Comparison of ENCODE assay signal across 8 cellular contexts in genomic region chr10:61899045-61899444, GRCh38. TPM values are rescaled to one million over a fixed set of nuclear protein-coding genes. Genes with fewer than 3 reads are reported as not detected.
DNase-seq lines count a peak whose midpoint lies in the region; ATAC-seq and TF ChIP-seq lines count a peak whose summit lies in the region.

No MANE protein-coding gene starts in this region.

- H3K4me1 ChIP-seq in Karpas-422 (ENCODE audit: low read length) (peaks cover 60% of the 10 kb centered on the region), uterus (peaks cover 0 to 4% of the 10 kb centered on the region in 2 donors)
- peaks cover 21 to 28% of the 10 kb centered on the region in 2 donors for H3K4me1 ChIP-seq in naive thymus-derived CD4-positive, alpha-beta T cell (ENCODE audit: control insufficient read depth in 2 of 2, insufficient read depth in 2 of 2, low read length in 2 of 2)

- H3K4me3 ChIP-seq in Karpas-422 (ENCODE audit: low read length) (peak overlapping the region; percentile 76), uterus (no peak overlapping the region)
- peak overlapping the region; percentile 96 for H3K4me3 ChIP-seq in naive thymus-derived CD4-positive, alpha-beta T cell (ENCODE audit: low read length)

- H3K27ac ChIP-seq in Karpas-422 (ENCODE audit: low read length) (peak overlapping the region; percentile 97), uterus (peak overlapping the region in 1 of 2 donors; percentile 100)
- H3K27ac ChIP-seq in naive thymus-derived CD4-positive, alpha-beta T cell (ENCODE audit: low read depth, low read length): peak overlapping the region; percentile 92

- POLR2A ChIA-PET in naive thymus-derived CD4-positive, alpha-beta T cell (lab: Charles Lee): interaction anchor here (0.6 to 7.2 kb wide), 13 partner anchors 16 to 358 kb away, joined by 3 to 86 read pairs (median 4); no protein-coding TSS in a partner anchor

- peak overlapping the region; percentile 81 to 100 (median 94) for H3K4me3 Mint-ChIP-seq in naive thymus-derived CD4-positive, alpha-beta T cell

- H3K36me3 Mint-ChIP-seq in naive thymus-derived CD4-positive, alpha-beta T cell: peaks cover 0 to 7% (median 0%) of the 10 kb centered on the region in 5 donors

- peaks cover 0 to 6% (median 0%) of the 10 kb centered on the region in 11 donors for H3K9me3 Mint-ChIP-seq in naive thymus-derived CD4-positive, alpha-beta T cell

- TF ChIP-seq CTCF in uterus (IDR thresholded peaks at IDR 0.05): no peak

- H3K27me3 ChIP-seq in Karpas-422 (ENCODE audit: low read length) (no peaks in the 10 kb centered on the region), uterus (no peaks in the 10 kb centered on the region)
- H3K27me3 ChIP-seq in naive thymus-derived CD4-positive, alpha-beta T cell (ENCODE audit: control insufficient read depth in 2 of 2, insufficient read depth in 2 of 2, low read length in 2 of 2): no peaks in the 10 kb centered on the region

- peak overlapping the region; percentile 77 for H3K9ac ChIP-seq in Karpas-422 (ENCODE audit: low read length)

- H3K4me1 Mint-ChIP-seq in naive thymus-derived CD4-positive, alpha-beta T cell: peaks cover 16 to 46% (median 36%) of the 10 kb centered on the region in 7 donors

- peak overlapping the region; percentile 30; the same call in 1 of the 2 replicates for H2AFZ ChIP-seq in Karpas-422 (ENCODE audit: low read length)

- peak overlapping the region; percentile 82 for H3K4me2 ChIP-seq in Karpas-422 (ENCODE audit: low read depth, low read length, poor library complexity, severe bottlenecking)

- DNase-seq in DMS153 (lab: John Stamatoyannopoulos, UW) (peak; percentile 7), Karpas-422 (peak; percentile 60), astrocyte of the hippocampus (ENCODE audit: low read depth, low spot score) (peak; percentile 32), uterus (no peak), NCI-H187 (lab: John Stamatoyannopoulos, UW) (no peak)
- peak in 2 of 9 donors; percentile 12 to 32 for DNase-seq in naive thymus-derived CD4-positive, alpha-beta T cell
- no peak for DNase-seq in activated CD4-positive, alpha-beta T cell treated with anti-CD3 and anti-CD28 coated beads, Interleukin-2, amount 50 U/mL, for 48 hours

- H3K79me2 ChIP-seq in Karpas-422 (ENCODE audit: low read length): no peaks in the 10 kb centered on the region

- peaks cover 0 to 2% (median 0%) of the 10 kb centered on the region in 5 donors for H3K27me3 Mint-ChIP-seq in naive thymus-derived CD4-positive, alpha-beta T cell

- intact Hi-C loops in naive thymus-derived CD4-positive, alpha-beta T cell (cut with micrococcal nuclease): loop anchor here (5.0 kb wide), 2 partner anchors 193 to 523 kb away; no protein-coding TSS in a partner anchor
- intact Hi-C loops in uterus (cut with DNase I; ENCODE audit: low total_unique reads): no loop called here

- no peaks in the 10 kb centered on the region for H3K36me3 ChIP-seq in Karpas-422 (ENCODE audit: insufficient read depth, low read length)
- peaks cover 0 to 12% (median 0%) of the 10 kb centered on the region in 3 experiments for H3K36me3 ChIP-seq in naive thymus-derived CD4-positive, alpha-beta T cell (ENCODE audit: control insufficient read depth in 2 of 3, insufficient read depth in 3 of 3, low read length in 3 of 3)
- no peaks in the 10 kb centered on the region for H3K36me3 ChIP-seq in uterus

- TF ChIP-seq POLR2A in uterus (IDR thresholded peaks at IDR 0.05): no peak

- H3K27ac Mint-ChIP-seq in naive thymus-derived CD4-positive, alpha-beta T cell: peak overlapping the region; percentile 85 to 100 (median 96)

- H3K9me2 ChIP-seq in Karpas-422 (replicated peaks; ENCODE audit: insufficient read depth, low read length): no peaks in the 10 kb centered on the region

- no peak for ATAC-seq in naive thymus-derived CD4-positive, alpha-beta T cell
- no peak for ATAC-seq in HG02623 (IDR thresholded peaks at IDR 0.05; ENCODE audit: unreplicated experiment)

- CTCF ChIA-PET in naive thymus-derived CD4-positive, alpha-beta T cell (lab: Charles Lee): interaction anchor here (0.5 to 8.4 kb wide), 12 partner anchors 9 to 435 kb away, joined by 3 to 66 read pairs (median 4); no protein-coding TSS in a partner anchor

- H4K20me1 ChIP-seq in Karpas-422 (ENCODE audit: insufficient read depth, low read depth, low read length): no peaks in the 10 kb centered on the region

- no peaks in the 10 kb centered on the region for H3K9me3 ChIP-seq in Karpas-422 (ENCODE audit: low read length)
- H3K9me3 ChIP-seq in naive thymus-derived CD4-positive, alpha-beta T cell (ENCODE audit: control insufficient read depth in 2 of 3, low read length in 3 of 3): no peaks in the 10 kb centered on the region
- no peaks in the 10 kb centered on the region for H3K9me3 ChIP-seq in uterus

RNA-seq across cellular contexts. Expression of gene ARID5B, which starts 2.5 kb away (rescaled TPM):
- total RNA-seq in Karpas-422 (2014; rRNA removed; shearing (Covaris generic); ENCODE audit: low replicate concordance): 1.3 and 5.9 TPM in 2 replicates
- total RNA-seq in naive thymus-derived CD4-positive, alpha-beta T cell: 10 to 100 TPM; 18.6 to 60.8 (median 47.4) TPM
- 10 to 100 TPM; 39.4 to 49.1 TPM for polyA plus RNA-seq in naive thymus-derived CD4-positive, alpha-beta T cell
- total RNA-seq in uterus: 10 to 100 TPM; 38.7 to 64.1 (median 56.6) TPM

Comparison
In these comparisons a context has a peak if more than half of its experiments do, and no peak if none do; other contexts are left out.
1. DNase-seq: peak in DMS153 (single experiment), Karpas-422 (single experiment) and astrocyte of the hippocampus (single experiment); none in uterus (0 of 2), activated CD4-positive, alpha-beta T cell treated with anti-CD3 and anti-CD28 coated beads, Interleukin-2, amount 50 U/mL, for 48 hours (0 of 2) and NCI-H187 (0 of 2).
2. H3K4me3 ChIP-seq: peak in Karpas-422 (single experiment) and naive thymus-derived CD4-positive, alpha-beta T cell (single experiment); none in uterus (0 of 2).